In the genomic region with DNA sequence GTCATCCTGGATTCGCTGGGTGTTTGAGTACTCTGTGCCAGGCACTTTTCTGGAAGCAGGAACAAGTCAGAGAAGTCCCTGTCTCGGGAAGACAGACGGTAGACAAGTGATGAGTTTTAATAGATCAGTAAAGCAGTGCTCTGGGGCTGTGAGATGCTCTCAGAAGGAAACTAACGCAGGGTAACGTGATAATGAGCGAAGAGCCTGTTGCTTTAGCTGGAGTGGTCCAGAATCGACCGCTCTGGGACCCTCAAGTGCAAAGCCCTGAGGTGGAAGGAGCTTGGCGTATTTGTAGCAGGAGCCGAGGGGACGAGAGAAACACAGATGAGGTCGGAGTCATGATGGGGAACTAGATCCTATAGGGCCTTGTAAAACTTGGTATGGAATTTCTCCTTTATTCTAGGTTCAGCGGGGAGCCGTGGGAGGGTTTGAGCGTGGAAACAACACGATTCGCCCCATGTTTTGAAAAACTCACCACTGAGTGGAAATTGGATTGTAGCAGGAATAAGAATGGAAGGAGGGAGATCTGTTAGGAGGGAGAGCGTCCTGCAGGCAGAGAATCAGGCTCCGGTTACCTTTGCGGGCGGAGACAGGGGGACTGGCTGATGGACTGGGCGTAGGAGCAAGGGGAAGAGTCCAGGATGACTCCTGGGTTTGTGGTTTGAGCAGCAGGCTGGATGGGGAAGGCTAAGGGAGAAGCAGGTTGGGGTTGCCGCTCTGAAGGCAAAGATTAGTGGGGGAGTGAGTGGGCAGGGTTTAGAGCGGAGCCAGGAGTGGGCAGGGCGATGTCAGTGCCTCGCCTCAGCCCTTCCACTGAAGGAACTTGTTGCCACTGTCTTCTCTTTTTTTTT, we compare ENCODE assay signal across 8 cellular contexts. TPM values are rescaled to one million over a fixed set of nuclear protein-coding genes. Genes with fewer than 3 reads are reported as not detected.
DNase-seq lines count a peak whose midpoint lies in the region; ATAC-seq and TF ChIP-seq lines count a peak whose summit lies in the region.

No MANE protein-coding gene starts in this region.

- H3K4me1 ChIP-seq in Caco-2 (peaks cover 6% of the 10 kb centered on the region; the same call in 1 of the 2 replicates), suprapubic skin (peaks cover 26% of the 10 kb centered on the region)

- H3K27ac ChIP-seq in suprapubic skin: peak overlapping the region; percentile 82

- H3K27me3 Mint-ChIP-seq in Caco-2 (ENCODE audit: insufficient read depth, unreplicated experiment): no peaks in the 10 kb centered on the region
- peaks cover 6% of the 10 kb centered on the region for H3K27me3 Mint-ChIP-seq in activated naive CD8-positive, alpha-beta T cell treated with anti-CD3 and anti-CD28 coated beads for 36 hours

- H3K4me3 Mint-ChIP-seq in Caco-2 (ENCODE audit: unreplicated experiment): peak overlapping the region; percentile 86
- peak overlapping the region; percentile 95 for H3K4me3 Mint-ChIP-seq in activated naive CD8-positive, alpha-beta T cell treated with anti-CD3 and anti-CD28 coated beads for 36 hours

- intact Hi-C loops in Caco-2 (cut with micrococcal nuclease; ENCODE audit: unreplicated experiment): loop anchor here (1.0 kb wide), 1 partner anchor 9 kb away; a partner anchor contains a TSS

- POLR2A ChIA-PET in Caco-2 (lab: Charles Lee): interaction anchor here (0.6 to 2.0 kb wide), 7 partner anchors 9 to 420 kb away, joined by 3 to 18 read pairs (median 3); a partner anchor contains a TSS

- DNase-seq in Caco-2: no peak
- DNase-seq in HUDEP-2 (lab: John Stamatoyannopoulos, UW; ENCODE audit: unreplicated experiment in 76 of 76): peak in 47 of 76 experiments; percentile 20 to 73 (median 46)
- no peak for DNase-seq in activated naive CD8-positive, alpha-beta T cell treated with anti-CD3 and anti-CD28 coated beads for 36 hours
- DNase-seq in kidney epithelial cell (ENCODE audit: low read depth): no peak
- DNase-seq in suprapubic skin (ENCODE audit: low spot score in 2 of 2): no peak

- TSS peak; percentile 40 for BruUV-seq in Caco-2 (replicated peaks; lab: Mats Ljungman, UMichigan)

- H3K27ac Mint-ChIP-seq in Caco-2 (ENCODE audit: unreplicated experiment): peak overlapping the region; percentile 91
- H3K27ac Mint-ChIP-seq in activated naive CD8-positive, alpha-beta T cell treated with anti-CD3 and anti-CD28 coated beads for 36 hours: peak overlapping the region; percentile 99

- WGBS in suprapubic skin: 7% methylated on average over 26 of the region's 26 CpGs

- peaks cover 10% of the 10 kb centered on the region for H3K4me1 Mint-ChIP-seq in Caco-2 (ENCODE audit: low read depth, unreplicated experiment)
- H3K4me1 Mint-ChIP-seq in activated naive CD8-positive, alpha-beta T cell treated with anti-CD3 and anti-CD28 coated beads for 36 hours: peaks cover 28% of the 10 kb centered on the region

- TF ChIP-seq EP300 in suprapubic skin (IDR thresholded peaks at IDR 0.05): no peak

- H3K27me3 ChIP-seq in Caco-2 (replicated peaks; ENCODE audit: control insufficient read depth, insufficient read depth, low read length) (no peaks in the 10 kb centered on the region), kidney epithelial cell (ENCODE audit: control insufficient read depth, insufficient read depth, low read length) (no peaks in the 10 kb centered on the region), suprapubic skin (no peaks in the 10 kb centered on the region)

- TF ChIP-seq CTCF in Caco-2 (IDR thresholded peaks at IDR 0.05; ENCODE audit: insufficient read depth in 1 of 2, low read depth in 1 of 2, low read length in 1 of 2, severe bottlenecking in 1 of 2, unreplicated experiment in 1 of 2): no peak
- no peak for TF ChIP-seq CTCF in kidney epithelial cell (IDR thresholded peaks at IDR 0.05; ENCODE audit: insufficient read depth, low read length, poor library complexity, severe bottlenecking)
- TF ChIP-seq CTCF in suprapubic skin (IDR thresholded peaks at IDR 0.05): no peak

- CTCF ChIA-PET in Caco-2 (lab: Charles Lee): interaction anchor here (0.6 to 2.1 kb wide), 6 partner anchors 16 to 172 kb away, joined by 3 to 20 read pairs (median 6); no protein-coding TSS in a partner anchor

- no peaks in the 10 kb centered on the region for H3K9me3 Mint-ChIP-seq in Caco-2 (ENCODE audit: unreplicated experiment)
- no peaks in the 10 kb centered on the region for H3K9me3 Mint-ChIP-seq in activated naive CD8-positive, alpha-beta T cell treated with anti-CD3 and anti-CD28 coated beads for 36 hours

- ATAC-seq in HG02571 (IDR thresholded peaks at IDR 0.05; ENCODE audit: unreplicated experiment) (no peak), HG02970 (IDR thresholded peaks at IDR 0.05; ENCODE audit: low FRiP score, unreplicated experiment) (no peak), HG03469 (IDR thresholded peaks at IDR 0.05; ENCODE audit: unreplicated experiment) (no peak)

- H3K9me3 ChIP-seq in Caco-2 (no peaks in the 10 kb centered on the region), suprapubic skin (no peaks in the 10 kb centered on the region)

- peaks cover 54% of the 10 kb centered on the region for H3K36me3 Mint-ChIP-seq in Caco-2 (ENCODE audit: insufficient read depth, unreplicated experiment)
- H3K36me3 Mint-ChIP-seq in activated naive CD8-positive, alpha-beta T cell treated with anti-CD3 and anti-CD28 coated beads for 36 hours: peaks cover 27% of the 10 kb centered on the region

- H3K4me3 ChIP-seq in Caco-2 (ENCODE audit: low read depth, low read length) (peak overlapping the region; percentile 72), kidney epithelial cell (ENCODE audit: low read depth, low read length) (peak overlapping the region; percentile 75), suprapubic skin (peak overlapping the region; percentile 81)

- no peaks in the 10 kb centered on the region for H3K36me3 ChIP-seq in Caco-2 (ENCODE audit: control insufficient read depth, insufficient read depth, low read length)
- peaks cover 6% of the 10 kb centered on the region for H3K36me3 ChIP-seq in kidney epithelial cell (ENCODE audit: control insufficient read depth, insufficient read depth, low read length)
- H3K36me3 ChIP-seq in suprapubic skin: peaks cover 33% of the 10 kb centered on the region

- no peak for TF ChIP-seq POLR2A in suprapubic skin (IDR thresholded peaks at IDR 0.05)

RNA-seq across cellular contexts. Expression of a gene that starts 0.8 kb away (rescaled TPM):
- total RNA-seq in Caco-2 (2022) (128 TPM in 2 replicates), kidney epithelial cell (25.5 and 30.3 TPM in 2 replicates), suprapubic skin (10 to 100 TPM; 17.2 to 26.9 (median 21.5) TPM)
- 100 to 1,000 TPM; 191 to 196 TPM for total RNA-seq in activated naive CD8-positive, alpha-beta T cell treated with anti-CD3 and anti-CD28 coated beads for 36 hours

RNA-seq across cellular contexts. Expression of a gene that starts 8.7 kb away (rescaled TPM):
- total RNA-seq in Caco-2 (2022) (38.3 and 40.3 TPM in 2 replicates), kidney epithelial cell (73.4 and 86.5 TPM in 2 replicates), suprapubic skin (10 to 100 TPM; 80.6 to 94.7 (median 88.9) TPM)
- 10 to 100 TPM; 49.6 TPM for total RNA-seq in activated naive CD8-positive, alpha-beta T cell treated with anti-CD3 and anti-CD28 coated beads for 36 hours

RNA-seq across cellular contexts. Expression of a gene that starts 19.5 kb away (rescaled TPM):
- total RNA-seq in Caco-2 (2022) (1.2 and 1.6 TPM in 2 replicates), kidney epithelial cell (1.7 and 1.8 TPM in 2 replicates), suprapubic skin (1 to 10 TPM in 3 of 4 donors, not detected in 1; 1.7 to 3.7 (median 3.5) TPM)
- total RNA-seq in activated naive CD8-positive, alpha-beta T cell treated with anti-CD3 and anti-CD28 coated beads for 36 hours: 10 to 100 TPM; 16.1 to 18.1 TPM

RNA-seq across cellular contexts. Expression of a gene that starts 33.8 kb away (rescaled TPM):
- total RNA-seq in Caco-2 (2022): 0.50 and 0.51 TPM in 2 replicates
- 1 to 10 TPM; 1.6 TPM for total RNA-seq in activated naive CD8-positive, alpha-beta T cell treated with anti-CD3 and anti-CD28 coated beads for 36 hours
- not detected in 2 replicates for total RNA-seq in kidney epithelial cell
- not detected for total RNA-seq in suprapubic skin

RNA-seq across cellular contexts. Expression of a gene that starts 47.8 kb away (rescaled TPM):
- total RNA-seq in Caco-2 (2022): 0.91 and 1.6 TPM in 2 replicates
- total RNA-seq in activated naive CD8-positive, alpha-beta T cell treated with anti-CD3 and anti-CD28 coated beads for 36 hours: under 1 TPM; 0.12 to 0.45 TPM
- total RNA-seq in kidney epithelial cell: 0.21 TPM in 1 of 2 replicates, not detected in the other
- total RNA-seq in suprapubic skin: under 1 TPM in 1 of 4 donors, not detected in 3; 0.29 TPM

Comparison
In these comparisons a context has a peak if more than half of its experiments do, and no peak if none do; other contexts are left out.
1. DNase-seq: peak in HUDEP-2 (47 of 76); none in Caco-2 (0 of 2), activated naive CD8-positive, alpha-beta T cell treated with anti-CD3 and anti-CD28 coated beads for 36 hours (single experiment), kidney epithelial cell (single experiment) and suprapubic skin (0 of 2).
2. Peak in every context shown above with its lines, with median percentiles within 50 percentile points of each other: H3K4me3 ChIP-seq.